In the genomic region with DNA sequence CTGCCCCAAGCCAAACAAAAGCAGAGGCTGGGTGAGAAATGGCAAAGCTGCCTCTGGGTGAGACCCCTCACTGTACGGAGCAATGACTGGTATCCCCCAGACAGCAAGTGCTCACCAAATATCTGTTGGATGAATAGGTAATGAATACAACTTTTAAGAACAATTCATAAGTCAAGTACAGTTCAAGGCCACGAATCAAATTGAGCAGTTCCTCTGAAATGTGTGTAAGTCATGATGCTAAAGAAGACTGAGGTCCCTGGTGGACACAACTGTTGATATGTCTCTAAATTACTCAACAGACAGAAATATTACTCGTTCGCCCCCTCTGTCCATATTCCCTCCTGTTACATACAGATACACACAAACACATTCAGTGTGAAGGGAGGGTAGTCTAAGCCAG, we compare ENCODE assay signal across 19 cellular contexts.
"Had no signal": no experiment of that assay in that cellular context is flagged by ENCODE, and none has a peak within 500 bp of the region (broad histone marks: within the 10 kb centered on the region; RNA-seq: fewer than 3 reads in every experiment).

No MANE protein-coding gene starts in this region.

- H3K4me3 ChIP-seq: dorsolateral prefrontal cortex, left lung, tibial artery had no signal

- H3K27ac Mint-ChIP-seq: activated naive CD8-positive, alpha-beta T cell; activated T-helper 1 cell treated with anti-CD3 and anti-CD28 coated beads, Interleukin-12 subunit alpha, Interleukin-12 subunit beta, Interleukin-2, Interleukin-4 antibody, amounts not matched to agents 30 ng/mL and 10 ng/mL and 1 ng/mL, durations not matched to agents 14 hours and 24 hours and 36 hours had no signal

- H3K9me3 ChIP-seq: left lung, tibial artery had no signal

- H3K36me3 Mint-ChIP-seq: brain had no signal

- H3K36me3 ChIP-seq: left lung, tibial artery, WERI-Rb-1 had no signal

- ATAC-seq: foreskin keratinocyte, left lung had no signal

- H3K9me3 Mint-ChIP-seq: activated T-helper 1 cell treated with anti-CD3 and anti-CD28 coated beads, Interleukin-12 subunit alpha, Interleukin-12 subunit beta, Interleukin-2, Interleukin-4 antibody, amounts not matched to agents 30 ng/mL and 10 ng/mL and 1 ng/mL, durations not matched to agents 14 hours and 24 hours and 36 hours; brain; nephron had no signal

- DNase-seq: activated CD4-positive, alpha-beta T cell treated with anti-CD3 and anti-CD28 coated beads, Interleukin-2, amount 50 U/mL, for 4 hours; amygdala; caudate nucleus; dorsolateral prefrontal cortex; foreskin keratinocyte; hypothalamus; left lung; midbrain; nucleus accumbens; stimulated activated CD4-positive, alpha-beta T cell treated with anti-CD3 and anti-CD28 coated beads, Interleukin-12 subunit alpha, Interleukin-12 subunit beta, amount 100 ng/mL, for 4 hours; stimulated activated CD4-positive, alpha-beta T cell treated with anti-CD3 and anti-CD28 coated beads, Interleukin-1b, Interleukin-23, amount 100 ng/mL, for 48 hours; stimulated activated CD8-positive, alpha-beta memory T cell treated with anti-CD3 and anti-CD28 coated beads, Interleukin-4, amount 100 ng/mL, for 48 hours; stimulated activated naive CD4-positive, alpha-beta T cell; tibial artery; WERI-Rb-1 had no signal

- H3K27me3 Mint-ChIP-seq: activated naive CD8-positive, alpha-beta T cell; brain had no signal

- H3K27ac ChIP-seq: dorsolateral prefrontal cortex, foreskin keratinocyte, left lung, tibial artery, WERI-Rb-1 had no signal

- H3K4me3 Mint-ChIP-seq: activated naive CD8-positive, alpha-beta T cell; activated T-helper 1 cell treated with anti-CD3 and anti-CD28 coated beads, Interleukin-12 subunit alpha, Interleukin-12 subunit beta, Interleukin-2, Interleukin-4 antibody, amounts not matched to agents 30 ng/mL and 10 ng/mL and 1 ng/mL, durations not matched to agents 14 hours and 24 hours and 36 hours; brain; nephron had no signal
